8 cellular contexts compared by ENCODE assay signal in genomic region chr5:42912184-42912766, GRCh38.
A peak's percentile ranks its signal among the peaks of the same experiment; 100 is the strongest.
DNase-seq lines count a peak whose midpoint lies in the region; ATAC-seq, FAIRE-seq and TF ChIP-seq lines count a peak whose summit lies in the region.

No MANE protein-coding gene starts in this region.

- CTCF ChIA-PET in AG04449 (lab: Yijun Ruan, JAX), result interaction anchor here (0.6 to 7.2 kb wide), 35 partner anchors 9 to 477 kb away, joined by 3 to 127 read pairs (median 4); partner anchors contain the start of gene ANXA2R
- CTCF ChIA-PET in GM10248 (lab: Yijun Ruan, JAX), result interaction anchor here (0.7 to 2.7 kb wide), 10 partner anchors 16 to 477 kb away, joined by 3 to 8 read pairs (median 3); no protein-coding TSS in a partner anchor

- H3K4me1 ChIP-seq in kidney (ENCODE audit: control insufficient read depth in 1 of 2, insufficient read depth in 1 of 2, low read depth in 1 of 2, low read length in 2 of 2), result peaks cover 0 to 4% of the 10 kb centered on the region in 2 donors

- H3K27ac Mint-ChIP-seq in type B pancreatic cell, result no peak overlapping the region

- no peaks in the 10 kb centered on the region for H3K9me3 ChIP-seq in kidney (ENCODE audit: control insufficient read depth in 1 of 2, low read length in 2 of 2)

- FAIRE-seq in kidney (lab: Jason Lieb, UNC), result no peak

- H3K4me3 ChIP-seq in AG04449 (ENCODE audit: low read depth, low read length) (no peak overlapping the region), kidney (ENCODE audit: low read length in 2 of 2) (no peak overlapping the region)

- no peak for DNase-seq in AG04449 (ENCODE audit: low read depth, low spot score)
- no peak for DNase-seq in GM10248 (ENCODE audit: extremely low spot score)
- DNase-seq in NCI-H446 treated with DMSO at 0.1 percent for 48 hours (lab: John Stamatoyannopoulos, UW), result peak; percentile 5
- peak; percentile 55 for DNase-seq in activated T-cell treated with anti-CD3 and anti-CD28 coated beads, Interleukin-2, amount 50 U/mL, for 1 hour
- DNase-seq in kidney, result no peak
- no peak for DNase-seq in type B pancreatic cell (ENCODE audit: extremely low spot score, unreplicated experiment)

- H3K4me3 Mint-ChIP-seq in type B pancreatic cell, result no peak overlapping the region

- POLR2A ChIA-PET in AG04449 (lab: Yijun Ruan, JAX) (no interaction called here), GM10248 (lab: Yijun Ruan, JAX) (no interaction called here)

- H3K27ac ChIP-seq in kidney (ENCODE audit: low read depth in 2 of 2, low read length in 2 of 2), result no peak overlapping the region

- TF ChIP-seq CTCF in AG04449 (IDR thresholded peaks at IDR 0.05; ENCODE audit: insufficient read depth, low read length, missing control alignments) (peak; percentile 43), GM10248 (IDR thresholded peaks at IDR 0.05; ENCODE audit: control extremely low read depth, extremely low read depth, low read depth, missing control alignments) (peak; percentile 34), kidney (IDR thresholded peaks at IDR 0.05; ENCODE audit: borderline replicate concordance, extremely low read depth, insufficient read depth) (peak; percentile 29), type B pancreatic cell (conservative IDR thresholded peaks at IDR 0.05) (peak; percentile 48)

- intact Hi-C loops in kidney (cut with DNase I), result no loop called here

- no peaks in the 10 kb centered on the region for H3K9me3 Mint-ChIP-seq in type B pancreatic cell

- no peak overlapping the region for H3K9ac ChIP-seq in kidney (ENCODE audit: low read length in 2 of 2)

- no peaks in the 10 kb centered on the region for H3K36me3 ChIP-seq in kidney (ENCODE audit: control insufficient read depth in 1 of 2, insufficient read depth in 2 of 2, low read length in 2 of 2)

- ATAC-seq in HG02840 (IDR thresholded peaks at IDR 0.05; ENCODE audit: low FRiP score, unreplicated experiment), result no peak
- no peak for ATAC-seq in HG03135 (IDR thresholded peaks at IDR 0.05; ENCODE audit: unreplicated experiment)

- H3K36me3 Mint-ChIP-seq in type B pancreatic cell, result no peaks in the 10 kb centered on the region

- H3K4me1 Mint-ChIP-seq in type B pancreatic cell (ENCODE audit: unreplicated experiment), result no peaks in the 10 kb centered on the region

- H3K27me3 Mint-ChIP-seq in type B pancreatic cell, result peaks cover 20% of the 10 kb centered on the region

Comparison
In these comparisons a context has a peak if more than half of its experiments do, and no peak if none do; other contexts are left out.
1. DNase-seq: peak in NCI-H446 treated with DMSO at 0.1 percent for 48 hours (single experiment) and activated T-cell treated with anti-CD3 and anti-CD28 coated beads, Interleukin-2, amount 50 U/mL, for 1 hour (single experiment); none in AG04449 (single experiment), GM10248 (single experiment), kidney (single experiment) and type B pancreatic cell (single experiment).
2. Peak in every context shown above with its lines, with median percentiles within 50 percentile points of each other: CTCF ChIP-seq.